ENCODE assay signal across 17 cellular contexts in the genomic region with DNA sequence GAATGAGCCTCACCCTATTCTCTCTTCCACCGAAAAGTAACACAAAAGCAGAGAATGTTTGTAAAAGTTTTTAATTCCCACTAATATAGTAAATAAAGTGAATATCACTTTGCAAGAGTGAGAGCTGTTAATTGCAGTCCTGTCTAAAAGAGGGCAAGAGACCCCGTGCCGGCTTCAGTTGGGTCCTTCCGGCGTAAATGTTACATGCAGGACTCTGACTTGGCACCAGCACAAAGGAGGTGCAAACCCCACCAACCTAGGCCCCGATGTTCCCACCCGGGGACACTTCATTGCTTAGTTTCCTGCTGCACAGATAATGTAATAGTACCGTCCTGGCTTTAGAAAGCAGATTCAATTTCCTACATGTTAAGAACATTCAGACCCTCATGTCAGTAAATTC.
"Had no signal": no experiment of that assay in that cellular context is flagged by ENCODE, and none has a peak within 500 bp of the region (broad histone marks: within the 10 kb centered on the region; RNA-seq: fewer than 3 reads in every experiment).

No MANE protein-coding gene starts in this region.

- H3K27ac Mint-ChIP-seq: endodermal cell, mesothelial cell of epicardium had no signal

- H3K9me3 ChIP-seq: adrenal gland, gastrocnemius medialis, heart right ventricle, lower lobe of right lung, transverse colon, vagina had no signal

- ATAC-seq: gastrocnemius medialis, heart right ventricle, left cardiac atrium, lower lobe of right lung had no signal

- H3K4me1 ChIP-seq: adrenal gland, lower lobe of right lung, vagina had no signal

- H3K4me3 ChIP-seq: adrenal gland, gastrocnemius medialis, heart right ventricle, lower lobe of right lung, skin epidermis, transverse colon, vagina had no signal

- H3K27me3 ChIP-seq: adrenal gland, gastrocnemius medialis, heart right ventricle, transverse colon, vagina had no signal

- H3K4me1 Mint-ChIP-seq: endodermal cell, mesothelial cell of epicardium had no signal

- H3K9me3 Mint-ChIP-seq: endodermal cell, mesothelial cell of epicardium had no signal

- H3K27ac ChIP-seq: adrenal gland, gastrocnemius medialis, heart right ventricle, lower lobe of right lung, skin epidermis, transverse colon, vagina had no signal

- H3K4me3 Mint-ChIP-seq: endodermal cell, mesothelial cell of epicardium had no signal

- DNase-seq: activated CD4-positive, CD25-positive, alpha-beta regulatory T cell treated with anti-CD3 and anti-CD28 coated beads, Interleukin-2, amount 50 U/mL, for 72 hours; activated naive CD4-positive, alpha-beta T cell; activated T-cell treated with anti-CD3 and anti-CD28 coated beads, Interleukin-2, amount 50 U/mL, for 48 hours; adrenal gland; endodermal cell; gastrocnemius medialis; heart right ventricle; left cardiac atrium; lower lobe of right lung; stimulated activated CD4-positive, alpha-beta T cell treated with anti-CD3 and anti-CD28 coated beads, Interleukin-15, amount 100 ng/mL, for 24 hours; stimulated activated CD4-positive, alpha-beta T cell treated with anti-CD3 and anti-CD28 coated beads, Interleukin-4, amount 100 ng/mL, for 1 hour; stimulated activated naive CD4-positive, alpha-beta T cell; T-helper 9 cell; transverse colon had no signal
